Comparison of ENCODE assay signal across 16 cellular contexts in the genomic region with DNA sequence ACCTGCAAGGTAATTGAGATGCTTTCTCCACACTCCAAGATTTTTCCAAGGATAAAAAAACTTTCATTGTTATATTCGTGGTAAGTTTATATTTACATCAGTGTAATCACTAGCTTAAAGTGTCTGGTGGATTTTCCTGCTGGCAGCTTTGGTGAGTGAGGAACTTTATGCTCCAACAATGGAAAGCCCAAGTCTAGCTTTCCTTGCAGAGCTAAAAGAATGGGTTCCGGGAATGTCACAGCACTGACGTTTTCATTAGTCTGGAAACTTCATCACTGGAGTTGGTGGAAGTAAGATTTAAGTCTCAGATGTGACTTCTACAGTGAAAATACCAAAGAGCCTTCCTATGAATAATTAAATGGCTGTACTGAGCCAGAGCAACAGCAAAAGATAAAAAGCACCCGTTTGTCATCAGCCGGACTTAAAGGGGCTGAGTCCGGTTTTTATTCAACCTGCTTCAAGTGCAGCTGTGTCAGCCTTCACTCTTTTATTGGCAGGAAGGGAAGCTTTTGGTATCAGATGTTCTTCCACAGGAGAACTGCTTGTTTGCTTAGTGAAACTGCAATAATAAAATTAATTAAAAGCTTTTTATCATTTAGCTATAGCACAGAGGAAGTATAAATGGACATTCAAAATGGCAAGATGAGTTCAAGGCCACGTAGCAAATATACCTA. TPM values are rescaled to one million over a fixed set of nuclear protein-coding genes. Genes with fewer than 3 reads are reported as not detected.
DNase-seq lines count a peak whose midpoint lies in the region; ATAC-seq and TF ChIP-seq lines count a peak whose summit lies in the region.
"Had no signal": no experiment of that assay in that cellular context is flagged by ENCODE, and none has a peak within 500 bp of the region (broad histone marks: within the 10 kb centered on the region; RNA-seq: fewer than 3 reads in every experiment).

No MANE protein-coding gene starts in this region.

- WGBS in heart right ventricle, 2 donors: 20 to 25% methylated on average over 7 of the region's 7 CpGs

- H3K36me3 ChIP-seq in heart right ventricle: no peaks in the 10 kb centered on the region
- H3K36me3 ChIP-seq in OCI-LY1 (ENCODE audit: insufficient read depth, low read length): no peaks in the 10 kb centered on the region
- no peaks in the 10 kb centered on the region for H3K36me3 ChIP-seq in right atrium auricular region
- H3K36me3 ChIP-seq in stomach smooth muscle (ENCODE audit: control insufficient read depth in 2 of 2, insufficient read depth in 2 of 2, low read length in 2 of 2): no peaks in the 10 kb centered on the region
- H3K36me3 ChIP-seq in vagina: no peaks in the 10 kb centered on the region
- H3K36me3 ChIP-seq: uterus had no signal

- H3K4me2 ChIP-seq in OCI-LY1 (ENCODE audit: low read length): peak overlapping the region; percentile 47

- peak overlapping the region; percentile 47 for H3K9ac ChIP-seq in OCI-LY1 (ENCODE audit: low read length)
- peak overlapping the region; percentile 37 to 42 for H3K9ac ChIP-seq in stomach smooth muscle (ENCODE audit: low read length in 2 of 2)

- H3K4me3 ChIP-seq in heart right ventricle (peak overlapping the region in 4 of 10 donors; percentile 15 to 21 (median 18)), OCI-LY1 (ENCODE audit: low read depth, low read length, poor library complexity, severe bottlenecking) (no peak overlapping the region), right atrium auricular region (no peak overlapping the region), stomach smooth muscle (ENCODE audit: low read length in 2 of 2) (peak overlapping the region in 1 of 2 donors; percentile 44), vagina (no peak overlapping the region)
- H3K4me3 ChIP-seq: psoas muscle, uterus had no signal

- H3K27me3 ChIP-seq in heart right ventricle (no peaks in the 10 kb centered on the region), OCI-LY1 (ENCODE audit: insufficient read depth, low read length) (no peaks in the 10 kb centered on the region), right atrium auricular region (no peaks in the 10 kb centered on the region), stomach smooth muscle (ENCODE audit: control insufficient read depth in 1 of 2, insufficient read depth in 2 of 2, low read length in 2 of 2) (no peaks in the 10 kb centered on the region), vagina (no peaks in the 10 kb centered on the region)
- H3K27me3 ChIP-seq: uterus had no signal

- ATAC-seq in heart right ventricle (peak in 7 of 8 donors; percentile 29 to 82 (median 78)), left ventricle myocardium superior (no peak), HG02798 (IDR thresholded peaks at IDR 0.05; ENCODE audit: poor library complexity, unreplicated experiment) (no peak)
- ATAC-seq: naive thymus-derived CD8-positive, alpha-beta T cell; psoas muscle; WTC11 had no signal

- intact Hi-C loops in heart right ventricle (cut with DNase I): no loop called here
- intact Hi-C loops in left ventricle myocardium superior (cut with micrococcal nuclease): no loop called here
- intact Hi-C loops in vagina (cut with DNase I): no loop called here

- no peaks in the 10 kb centered on the region for H4K20me1 ChIP-seq in OCI-LY1 (ENCODE audit: insufficient read depth, low read length)

- DNase-seq in heart right ventricle: peak in 1 of 2 donors; percentile 30
- no peak for DNase-seq in left ventricle myocardium superior
- DNase-seq in right atrium auricular region (ENCODE audit: low spot score): no peak
- DNase-seq in vagina (ENCODE audit: extremely low spot score in 2 of 2): no peak
- DNase-seq in kidney tubule cell (ENCODE audit: low spot score): no peak
- DNase-seq: Kasumi-1; naive thymus-derived CD8-positive, alpha-beta T cell; NCI-H187; psoas muscle; RPMI8226; T-helper 1 cell; uterus had no signal

- H3K9me2 ChIP-seq in OCI-LY1 (ENCODE audit: low read depth, low read length): no peaks in the 10 kb centered on the region

- H3K4me1 ChIP-seq in heart right ventricle: peaks cover 0 to 12% (median 6%) of the 10 kb centered on the region in 9 donors
- H3K4me1 ChIP-seq in OCI-LY1 (ENCODE audit: insufficient read depth, low read length, severe bottlenecking): peaks cover 37% of the 10 kb centered on the region
- peaks cover 0 to 6% of the 10 kb centered on the region in 2 donors for H3K4me1 ChIP-seq in right atrium auricular region
- peaks cover 4% of the 10 kb centered on the region for H3K4me1 ChIP-seq in stomach smooth muscle (ENCODE audit: control insufficient read depth, insufficient read depth, low read length)
- no peaks in the 10 kb centered on the region for H3K4me1 ChIP-seq in vagina
- H3K4me1 ChIP-seq: psoas muscle, uterus had no signal

- TF ChIP-seq CTCF in heart right ventricle (IDR thresholded peaks at IDR 0.05): no peak
- TF ChIP-seq CTCF in OCI-LY1 (IDR thresholded peaks at IDR 0.05; ENCODE audit: low read length): no peak
- no peak for TF ChIP-seq CTCF in right atrium auricular region (IDR thresholded peaks at IDR 0.05)
- no peak for TF ChIP-seq CTCF in vagina (IDR thresholded peaks at IDR 0.05)

- H2AFZ ChIP-seq in OCI-LY1 (ENCODE audit: low read length): peak overlapping the region; percentile 84

- H3K27ac ChIP-seq in heart right ventricle (peak overlapping the region in 7 of 10 donors; percentile 6 to 74 (median 60)), OCI-LY1 (ENCODE audit: low read depth, low read length, poor library complexity, severe bottlenecking) (peak overlapping the region; percentile 77), right atrium auricular region (peak overlapping the region; percentile 20 to 45), stomach smooth muscle (ENCODE audit: low read length) (peak overlapping the region; percentile 37), vagina (no peak overlapping the region)
- H3K27ac ChIP-seq: psoas muscle, uterus had no signal

- no peak for TF ChIP-seq POLR2A in vagina (IDR thresholded peaks at IDR 0.05)

- H3K79me2 ChIP-seq in OCI-LY1 (ENCODE audit: insufficient read depth, low read length): no peaks in the 10 kb centered on the region

- no peaks in the 10 kb centered on the region for H3K9me3 ChIP-seq in heart right ventricle
- H3K9me3 ChIP-seq in OCI-LY1 (ENCODE audit: low read length): no peaks in the 10 kb centered on the region
- H3K9me3 ChIP-seq in right atrium auricular region: no peaks in the 10 kb centered on the region
- H3K9me3 ChIP-seq in stomach smooth muscle (ENCODE audit: control insufficient read depth in 2 of 2, low read length in 2 of 2): no peaks in the 10 kb centered on the region
- H3K9me3 ChIP-seq in vagina: no peaks in the 10 kb centered on the region
- H3K9me3 ChIP-seq: psoas muscle, uterus had no signal

- H3F3A ChIP-seq in OCI-LY1 (ENCODE audit: insufficient read depth, low read length): no peaks in the 10 kb centered on the region

RNA-seq across cellular contexts. Expression of gene SHLD1, which starts 46.5 kb away (rescaled TPM):
- 1 to 10 TPM; 3.2 to 8.5 (median 4.8) TPM for total RNA-seq in heart right ventricle
- 1 to 10 TPM; 4.0 to 6.9 TPM for polyA plus RNA-seq in heart right ventricle
- 6.9 TPM for total RNA-seq in left ventricle myocardium superior
- total RNA-seq in right atrium auricular region: 1 to 10 TPM; 4.7 to 9.6 TPM
- total RNA-seq in vagina: 0.98 TPM

Comparison
In these comparisons a context has a peak if more than half of its experiments do, and no peak if none do; other contexts are left out.
1. ATAC-seq: peak in heart right ventricle (7 of 8); none in left ventricle myocardium superior (single experiment) and HG02798 (single experiment).